ENCODE assay signal across 2 cellular contexts in genomic region chr12:32450768-32451167, GRCh38.
TF ChIP-seq lines count a peak whose summit lies in the region.

No MANE protein-coding gene starts in this region.

TF ChIP-seq in A549, 52 proteins besides CTCF, POLR2A, EP300 and RAD21:
- TF ChIP-seq SREBF2 (IDR thresholded peaks at IDR 0.05) (no peak), PHF8 (IDR thresholded peaks at IDR 0.05; ENCODE audit: borderline replicate concordance, low read depth) (no peak), CBX2 (IDR thresholded peaks at IDR 0.05; ENCODE audit: borderline replicate concordance, low read depth) (no peak), SMC3 (IDR thresholded peaks at IDR 0.05) (no peak), BHLHE40 (IDR thresholded peaks at IDR 0.05; ENCODE audit: low read depth, low read length) (no peak), MAZ (IDR thresholded peaks at IDR 0.05; ENCODE audit: borderline replicate concordance, low read depth, low read length) (no peak), BCL3 (IDR thresholded peaks at IDR 0.05) (no peak), TFCP2L1 (CRISPR knock-in tag; IDR thresholded peaks at IDR 0.05) (no peak), POLR2AphosphoS2 (conservative IDR thresholded peaks at IDR 0.05; ENCODE audit: low read length) (no peak), HMGXB4 (CRISPR knock-in tag; IDR thresholded peaks at IDR 0.05; ENCODE audit: borderline replicate concordance) (no peak), USF2 (IDR thresholded peaks at IDR 0.05) (no peak), RNF2 (IDR thresholded peaks at IDR 0.05; ENCODE audit: borderline replicate concordance, low read depth) (no peak), KDM5A (IDR thresholded peaks at IDR 0.05) (no peak), CBX8 (IDR thresholded peaks at IDR 0.05) (no peak), ESRRA (IDR thresholded peaks at IDR 0.05; ENCODE audit: borderline replicate concordance, low read length) (no peak), HOXB13 (CRISPR knock-in tag; IDR thresholded peaks at IDR 0.05; ENCODE audit: low read depth) (no peak), RARB (CRISPR knock-in tag; IDR thresholded peaks at IDR 0.05) (no peak), HOXB5 (CRISPR knock-in tag; IDR thresholded peaks at IDR 0.05) (no peak)

TF ChIP-seq in H1, 55 proteins besides CTCF, POLR2A, EP300 and RAD21:
- no peak for TF ChIP-seq RXRA (IDR thresholded peaks at IDR 0.05; ENCODE audit: insufficient read depth, low read depth, low read length)
- no peak for TF ChIP-seq POLR2AphosphoS5 (IDR thresholded peaks at IDR 0.05; ENCODE audit: low read depth, low read length)
- TF ChIP-seq TAF1 (IDR thresholded peaks at IDR 0.05; ENCODE audit: low read depth, low read length): no peak
- no peak for TF ChIP-seq NANOG (IDR thresholded peaks at IDR 0.05; ENCODE audit: insufficient read depth, low read depth, low read length, poor library complexity, severe bottlenecking)
- TF ChIP-seq KDM4A (IDR thresholded peaks at IDR 0.05; ENCODE audit: low read depth, low read length, severe bottlenecking): no peak
- no peak for TF ChIP-seq RFX5 (IDR thresholded peaks at IDR 0.05; ENCODE audit: borderline replicate concordance, low read depth, low read length)
- no peak for TF ChIP-seq BCL11A (IDR thresholded peaks at IDR 0.05; ENCODE audit: low read depth in 2 of 2, low read length in 2 of 2)
- no peak for TF ChIP-seq SP2 (IDR thresholded peaks at IDR 0.05; ENCODE audit: low read length)
- no peak for TF ChIP-seq CREB1 (IDR thresholded peaks at IDR 0.05)
